Comparison of ENCODE assay signal across 18 cellular contexts in genomic region chr3:98801042-98801747, GRCh38. TPM values are rescaled to one million over a fixed set of nuclear protein-coding genes. Genes with fewer than 3 reads are reported as not detected.
DNase-seq lines count a peak whose midpoint lies in the region; ATAC-seq, FAIRE-seq and TF ChIP-seq lines count a peak whose summit lies in the region.
"Had no signal": no experiment of that assay in that cellular context is flagged by ENCODE, and none has a peak within 500 bp of the region (broad histone marks: within the 10 kb centered on the region; RNA-seq: fewer than 3 reads in every experiment).

No MANE protein-coding gene starts in this region.

- no peak overlapping the region for H2AFZ ChIP-seq in IMR-90 (replicated peaks; ENCODE audit: low read length, poor library complexity)

- no peak for TF ChIP-seq RAD21 in IMR-90 (IDR thresholded peaks at IDR 0.05; ENCODE audit: low read length)

- no peak overlapping the region for H2BK120ac ChIP-seq in IMR-90 (ENCODE audit: low read depth, low read length)

- no peaks in the 10 kb centered on the region for H3K27me3 Mint-ChIP-seq in chondrocyte (ENCODE audit: low read depth)
- no peaks in the 10 kb centered on the region for H3K27me3 Mint-ChIP-seq in activated naive CD8-positive, alpha-beta T cell treated with anti-CD3 and anti-CD28 coated beads, Interleukin-2, amount 50 U/mL, for 24 hours
- H3K27me3 Mint-ChIP-seq: CD4-positive, alpha-beta T cell; stimulated activated naive CD8-positive, alpha-beta T cell treated with anti-CD3 and anti-CD28 coated beads, Interleukin-15, amount 100 ng/mL, for 72 hours; T-cell had no signal

- no peak overlapping the region for H3K27ac ChIP-seq in IMR-90 (ENCODE audit: insufficient read depth, low read length)
- H3K27ac ChIP-seq in mesodermal cell (ENCODE audit: low read depth, low read length, severe bottlenecking), result peak overlapping the region; percentile 41
- H3K27ac ChIP-seq: body of pancreas had no signal

- BruUV-seq in IMR-90 (replicated peaks; lab: Mats Ljungman, UMichigan), result no TSS peak

- no peak overlapping the region for H2AK9ac ChIP-seq in IMR-90 (replicated peaks; ENCODE audit: low read depth, low read length, poor library complexity)

- no CpG with 5 or more reads among the region's 7 CpGs for WGBS in IMR-90 (ENCODE audit: extremely low coverage in 2 of 2, insufficient read length in 1 of 2), 2 experiments
- 92 to 93% methylated on average over 4 to 6 of the region's 7 CpGs for WGBS in mesodermal cell (ENCODE audit: insufficient coverage in 2 of 2), 2 experiments

- intact Hi-C loops in IMR-90 (cut with micrococcal nuclease), result no loop called here

- no peak overlapping the region for H4K5ac ChIP-seq in IMR-90 (ENCODE audit: low read depth, low read length)

- in situ Hi-C loops in IMR-90 (cut with MboI; ENCODE audit: low sequenced_read_pairs), result no loop called here

- no peak overlapping the region for H3K4me3 Mint-ChIP-seq in chondrocyte (ENCODE audit: unreplicated experiment)
- no peak overlapping the region for H3K4me3 Mint-ChIP-seq in activated naive CD8-positive, alpha-beta T cell treated with anti-CD3 and anti-CD28 coated beads, Interleukin-2, amount 50 U/mL, for 24 hours
- H3K4me3 Mint-ChIP-seq: CD4-positive, alpha-beta T cell; stimulated activated naive CD8-positive, alpha-beta T cell treated with anti-CD3 and anti-CD28 coated beads, Interleukin-15, amount 100 ng/mL, for 72 hours; T-cell had no signal

- H3K4me1 ChIP-seq in IMR-90 (ENCODE audit: control insufficient read depth, insufficient read depth, low read length) (no peaks in the 10 kb centered on the region), mesodermal cell (ENCODE audit: control insufficient read depth, insufficient read depth, low read length, poor library complexity, severe bottlenecking) (no peaks in the 10 kb centered on the region)
- H3K4me1 ChIP-seq: body of pancreas had no signal

- no peak for DNase-seq in D721Med (ENCODE audit: insufficient read length, low spot score)
- DNase-seq in IMR-90, result no peak
- no peak for DNase-seq in chondrocyte (ENCODE audit: low spot score)
- DNase-seq in activated naive CD8-positive, alpha-beta T cell treated with anti-CD3 and anti-CD28 coated beads, Interleukin-2, amount 50 U/mL, for 24 hours, result no peak
- no peak for DNase-seq in DMS153 (lab: John Stamatoyannopoulos, UW)
- DNase-seq in NCI-H748 treated with DMSO at 0.1 percent for 48 hours (lab: John Stamatoyannopoulos, UW), result no peak
- DNase-seq in HEK293T (ENCODE audit: extremely low spot score), result no peak
- DNase-seq: activated CD4-positive, CD25-positive, alpha-beta regulatory T cell; activated naive CD4-positive, alpha-beta T cell treated with Interleukin-2 at 50 U/mL for 16 hours; body of pancreas; CD4-positive, alpha-beta T cell; islet precursor cell; Kasumi-1; NCI-H187 treated with DMSO at 0.1 percent for 48 hours; NCI-H524; stimulated activated naive CD8-positive, alpha-beta T cell treated with anti-CD3 and anti-CD28 coated beads, Interleukin-15, amount 100 ng/mL, for 72 hours; T-cell had no signal

- CTCF ChIA-PET in IMR-90 (lab: Yijun Ruan, JAX), result no interaction called here
- CTCF ChIA-PET in HEK293T (lab: Yijun Ruan, JAX), result no interaction called here

- H3K9ac ChIP-seq in IMR-90 (ENCODE audit: low read depth, low read length), result no peak overlapping the region

- no peak for FAIRE-seq in D721Med (lab: Jason Lieb, UNC)

- H4K91ac ChIP-seq in IMR-90 (ENCODE audit: insufficient read depth, low read depth, low read length), result no peak overlapping the region

- H2BK5ac ChIP-seq in IMR-90 (ENCODE audit: low read depth, low read length, poor library complexity, severe bottlenecking), result no peak overlapping the region

- 0 out of 2 replicates have a peak, but pooled peaks cover 3% of the 10 kb centered on the region for H3K9me1 ChIP-seq in IMR-90 (ENCODE audit: insufficient read depth, low read length)

- no peak overlapping the region for H2AK5ac ChIP-seq in IMR-90 (ENCODE audit: low read depth, low read length)

- H2BK20ac ChIP-seq in IMR-90 (ENCODE audit: low read depth, low read length), result no peak overlapping the region

- H3K56ac ChIP-seq in IMR-90 (ENCODE audit: extremely low read depth, insufficient read depth, low read length), result no peak overlapping the region

- H4K20me1 ChIP-seq in IMR-90 (ENCODE audit: insufficient read depth, low read length), result no peaks in the 10 kb centered on the region; the same call in 1 of the 2 replicates

- H3K36me3 Mint-ChIP-seq in chondrocyte (ENCODE audit: low read depth), result peaks cover 32% of the 10 kb centered on the region
- peaks cover 6% of the 10 kb centered on the region for H3K36me3 Mint-ChIP-seq in activated naive CD8-positive, alpha-beta T cell treated with anti-CD3 and anti-CD28 coated beads, Interleukin-2, amount 50 U/mL, for 24 hours (ENCODE audit: low read depth)

- no peak overlapping the region for H3K18ac ChIP-seq in IMR-90 (ENCODE audit: low read depth, low read length)

- H3K79me1 ChIP-seq in IMR-90 (ENCODE audit: low read depth in 1 of 2, low read length in 2 of 2), result peaks cover 6 to 7% of the 10 kb centered on the region in 2 experiments; a peak in 2 of 4 replicates

- no peak for ATAC-seq in IMR-90 (ENCODE audit: low read depth)
- ATAC-seq in activated naive CD8-positive, alpha-beta T cell treated with anti-CD3 and anti-CD28 coated beads, Interleukin-2, amount 50 U/mL, for 24 hours, result no peak
- ATAC-seq: body of pancreas; stimulated activated naive CD8-positive, alpha-beta T cell treated with anti-CD3 and anti-CD28 coated beads, Interleukin-15, amount 100 ng/mL, for 72 hours; T-cell had no signal

- H3K14ac ChIP-seq in IMR-90 (replicated peaks; ENCODE audit: low read depth, low read length), result no peak overlapping the region

- no peaks in the 10 kb centered on the region for H3K27me3 ChIP-seq in IMR-90 (ENCODE audit: control insufficient read depth, insufficient read depth, low read length)
- H3K27me3 ChIP-seq: body of pancreas had no signal

- POLR2A ChIA-PET in IMR-90 (lab: Charles Lee; ENCODE audit: unreplicated experiment) (no interaction called here), HEK293T (lab: Yijun Ruan, JAX) (no interaction called here)

- no peak overlapping the region for H2BK15ac ChIP-seq in IMR-90 (ENCODE audit: low read depth, low read length)

- peak; percentile 2 for TF ChIP-seq CTCF in D721Med (IDR thresholded peaks at IDR 0.05; ENCODE audit: insufficient read depth, missing control alignments)
- TF ChIP-seq CTCF in IMR-90 (conservative IDR thresholded peaks at IDR 0.05; ENCODE audit: low read depth, low read length), result 0 out of 2 replicates have a peak, but pooled peaks have one; percentile 3
- peak; percentile 42 for TF ChIP-seq CTCF in chondrocyte (IDR thresholded peaks at IDR 0.05)

- no peak overlapping the region for H4K8ac ChIP-seq in IMR-90 (ENCODE audit: low read depth in 2 of 2, low read length in 2 of 2)

- no peak for TF ChIP-seq POLR2A in IMR-90 (IDR thresholded peaks at IDR 0.05; ENCODE audit: low read depth, low read length)

- no peak overlapping the region for H3K4ac ChIP-seq in IMR-90 (ENCODE audit: low read depth, low read length)

- no peaks in the 10 kb centered on the region for H3K9me3 Mint-ChIP-seq in chondrocyte (ENCODE audit: low read depth)
- no peaks in the 10 kb centered on the region for H3K9me3 Mint-ChIP-seq in activated naive CD8-positive, alpha-beta T cell treated with anti-CD3 and anti-CD28 coated beads, Interleukin-2, amount 50 U/mL, for 24 hours
- H3K9me3 Mint-ChIP-seq: CD4-positive, alpha-beta T cell; stimulated activated naive CD8-positive, alpha-beta T cell treated with anti-CD3 and anti-CD28 coated beads, Interleukin-15, amount 100 ng/mL, for 72 hours; T-cell had no signal

- no peak overlapping the region for H3K4me2 ChIP-seq in IMR-90 (ENCODE audit: low read depth, low read length)

- H3K9me3 ChIP-seq in IMR-90 (ENCODE audit: control insufficient read depth, insufficient read depth, low read length) (no peaks in the 10 kb centered on the region), mesodermal cell (ENCODE audit: control insufficient read depth, low read length) (no peaks in the 10 kb centered on the region)
- H3K9me3 ChIP-seq: body of pancreas had no signal

- H3K4me3 ChIP-seq in IMR-90 (ENCODE audit: insufficient read depth, low read depth, low read length) (no peak overlapping the region), mesodermal cell (ENCODE audit: extremely low read depth, insufficient read depth, low read length, poor library complexity, severe bottlenecking) (no peak overlapping the region)
- H3K4me3 ChIP-seq: body of pancreas had no signal

- dilution Hi-C loops in IMR-90 (cut with HindIII; ENCODE audit: low sequenced_read_pairs, unreplicated experiment), result no loop called here

- H3K23ac ChIP-seq in IMR-90 (ENCODE audit: low read depth, low read length), result no peak overlapping the region

- H3K27ac Mint-ChIP-seq in chondrocyte (ENCODE audit: unreplicated experiment), result no peak overlapping the region
- H3K27ac Mint-ChIP-seq in activated naive CD8-positive, alpha-beta T cell treated with anti-CD3 and anti-CD28 coated beads, Interleukin-2, amount 50 U/mL, for 24 hours, result no peak overlapping the region
- H3K27ac Mint-ChIP-seq: CD4-positive, alpha-beta T cell; stimulated activated naive CD8-positive, alpha-beta T cell treated with anti-CD3 and anti-CD28 coated beads, Interleukin-15, amount 100 ng/mL, for 72 hours; T-cell had no signal

- H3K36me3 ChIP-seq in IMR-90 (ENCODE audit: control insufficient read depth, insufficient read depth, low read length) (peaks cover 25% of the 10 kb centered on the region), mesodermal cell (ENCODE audit: control insufficient read depth, insufficient read depth, low read length) (peaks cover 57% of the 10 kb centered on the region)

- H3K4me1 Mint-ChIP-seq in chondrocyte (ENCODE audit: low read depth), result no peaks in the 10 kb centered on the region
- no peaks in the 10 kb centered on the region for H3K4me1 Mint-ChIP-seq in activated naive CD8-positive, alpha-beta T cell treated with anti-CD3 and anti-CD28 coated beads, Interleukin-2, amount 50 U/mL, for 24 hours
- H3K4me1 Mint-ChIP-seq: stimulated activated naive CD8-positive, alpha-beta T cell treated with anti-CD3 and anti-CD28 coated beads, Interleukin-15, amount 100 ng/mL, for 72 hours; T-cell had no signal

TF ChIP-seq in IMR-90, 13 proteins besides CTCF, POLR2A, EP300 and RAD21 (continues in another document):
- no peak for TF ChIP-seq MAZ (IDR thresholded peaks at IDR 0.05; ENCODE audit: borderline replicate concordance, low read depth, low read length)

TF ChIP-seq in HEK293T, 16 proteins besides CTCF, POLR2A, EP300 and RAD21 (continues in another document):
- TF ChIP-seq NFRKB (IDR thresholded peaks at IDR 0.05), result no peak
- no peak for TF ChIP-seq ARNT (IDR thresholded peaks at IDR 0.05)
- no peak for TF ChIP-seq HDGF (IDR thresholded peaks at IDR 0.05; ENCODE audit: borderline replicate concordance)
- no peak for TF ChIP-seq SP1 (IDR thresholded peaks at IDR 0.05)
- TF ChIP-seq FOXK2 (IDR thresholded peaks at IDR 0.05), result no peak
- TF ChIP-seq CTBP1 (IDR thresholded peaks at IDR 0.05; ENCODE audit: borderline replicate concordance), result no peak

RNA-seq across cellular contexts. Expression of gene ST3GAL6, which starts 38.1 kb away (rescaled TPM):
- total RNA-seq in IMR-90 (2012; rRNA removed) (0.36 and 1.4 TPM in 2 replicates), chondrocyte (0.32 TPM in 1 of 3 replicates, not detected in the others)
- 0.83 and 0.99 TPM in 2 replicates for polyA plus RNA-seq in IMR-90 (2012; rRNA removed)
- polyA plus RNA-seq in IMR-90 (2012; cell fraction: cytosol; rRNA removed), result 0.20 TPM in 1 of 2 replicates, not detected in the other
- polyA plus RNA-seq in IMR-90 (2012; cell fraction: nucleus; rRNA removed; ENCODE audit: low replicate concordance), result 0.09 and 1.2 TPM in 2 replicates
- polyA plus RNA-seq in mesodermal cell (2013, experiment 1 of 2), result 50.5 TPM
- 55.3 TPM for polyA plus RNA-seq in mesodermal cell (2013, experiment 2 of 2)
